Comparison of ENCODE assay signal across 25 cellular contexts in the genomic region with DNA sequence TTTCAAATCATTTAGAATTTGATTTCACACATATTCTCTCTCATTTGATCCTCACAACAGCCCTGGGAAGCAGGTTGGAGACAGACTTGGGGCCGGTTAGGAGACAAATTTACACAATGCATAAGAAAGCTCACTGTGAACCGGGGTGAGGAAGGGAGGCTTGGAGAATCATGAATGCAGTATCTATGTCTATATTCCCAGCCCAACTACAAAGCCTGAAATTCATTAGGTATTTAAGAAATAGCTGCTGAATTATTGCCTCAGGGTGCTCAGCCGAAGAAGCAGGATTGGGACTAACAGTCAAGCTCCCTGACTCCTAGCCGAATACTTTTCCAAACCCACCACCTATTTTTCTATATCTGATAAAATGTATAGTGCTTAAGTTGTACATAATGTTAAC. TPM values are rescaled to one million over a fixed set of nuclear protein-coding genes. Genes with fewer than 3 reads are reported as not detected.
"Had no signal": no experiment of that assay in that cellular context is flagged by ENCODE, and none has a peak within 500 bp of the region (broad histone marks: within the 10 kb centered on the region; RNA-seq: fewer than 3 reads in every experiment).

No MANE protein-coding gene starts in this region.

- H3K9ac ChIP-seq: KMS-11 had no signal

- H3K9me3 ChIP-seq: SJCRH30 had no signal

- H3K4me3 Mint-ChIP-seq: IgD-negative memory B cell had no signal

- ATAC-seq: K562, Panc1, PC-3 had no signal

- H3K27ac Mint-ChIP-seq: IgD-negative memory B cell had no signal

- H3K36me3 ChIP-seq: SJCRH30 had no signal

- DNase-seq: Kasumi-1; MM.1S; NCI-H1092 treated with DMSO at 0.1 percent for 48 hours; NCI-H1436; NCI-H1694 treated with DMSO at 0.1 percent for 48 hours; NCI-H1930; NCI-H2107; NCI-H2227 treated with DMSO at 0.1 percent for 48 hours; NCI-H524; NCI-H526 treated with DMSO at 0.1 percent for 48 hours; NCI-H748 treated with DMSO at 0.1 percent for 48 hours; NK-92 treated with Interleukin-12 subunit alpha and Interleukin-12 subunit beta, amount 100 ng/mL, for 24 hours; PC-3; SHP77 treated with DMSO at 0.1 percent for 48 hours; SJCRH30 had no signal

- H3K9me3 Mint-ChIP-seq: IgD-negative memory B cell had no signal

- H3K4me1 ChIP-seq: SJCRH30 had no signal

- H3K4me2 ChIP-seq: KMS-11 had no signal

- H3K36me3 Mint-ChIP-seq: IgD-negative memory B cell had no signal

- H3K27ac ChIP-seq: HL-60, KMS-11, RWPE1, SJCRH30, SK-N-MC had no signal

- H3K4me3 ChIP-seq: K562, SJCRH30, SK-N-MC had no signal

RNA-seq across cellular contexts. Expression of a gene that starts 8.4 kb away (rescaled TPM):
- total RNA-seq: K562, M059J, NCI-H460, PC-3, SJCRH30 had no signal
- polyA plus RNA-seq: IgD-negative memory B cell, K562 had no signal

RNA-seq across cellular contexts. Expression of a gene that starts 32.9 kb away (rescaled TPM):
- total RNA-seq: K562, M059J, NCI-H460, OCI-LY7, PC-3, SJCRH30 had no signal
- polyA plus RNA-seq: IgD-negative memory B cell, K562 had no signal
